In the genomic region with DNA sequence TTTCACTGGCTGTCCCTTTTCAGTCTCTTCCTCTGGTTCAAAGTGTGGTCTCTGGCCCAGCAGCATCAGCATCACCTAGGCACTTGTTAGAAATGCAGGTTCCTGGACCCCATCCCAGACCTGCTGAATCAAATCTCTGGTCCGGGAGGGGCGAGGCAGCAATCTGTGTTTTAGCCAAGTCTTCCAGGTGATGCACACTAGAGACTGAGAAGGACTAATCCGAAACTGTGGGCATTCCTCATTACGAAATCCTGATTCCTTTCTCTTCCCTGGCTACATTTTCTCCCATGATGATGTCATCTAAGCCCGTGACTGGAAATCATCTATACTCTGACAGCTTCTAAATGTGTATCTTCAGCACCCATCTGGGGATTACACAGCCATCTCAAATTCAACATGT, we compare ENCODE assay signal across 16 cellular contexts. TPM values are rescaled to one million over a fixed set of nuclear protein-coding genes. Genes with fewer than 3 reads are reported as not detected.
DNase-seq lines count a peak whose midpoint lies in the region; ATAC-seq and TF ChIP-seq lines count a peak whose summit lies in the region.
"Had no signal": no experiment of that assay in that cellular context is flagged by ENCODE, and none has a peak within 500 bp of the region (broad histone marks: within the 10 kb centered on the region; RNA-seq: fewer than 3 reads in every experiment).

No MANE protein-coding gene starts in this region.

- WGBS in right cardiac atrium, result 47% methylated on average over 5 of the region's 5 CpGs
- 23 to 28% methylated on average over 5 of the region's 5 CpGs for WGBS in lower leg skin, 2 donors

- H3K27me3 ChIP-seq in cardiac muscle cell, result no peaks in the 10 kb centered on the region
- H3K27me3 ChIP-seq in right cardiac atrium (ENCODE audit: control insufficient read depth, insufficient read depth), result no peaks in the 10 kb centered on the region
- no peaks in the 10 kb centered on the region for H3K27me3 ChIP-seq in uterus
- H3K27me3 ChIP-seq: adrenal gland had no signal

- DNase-seq in cardiac muscle cell (ENCODE audit: low read depth in 1 of 2, low spot score in 1 of 2) (peak in 1 of 2 donors; percentile 71), right cardiac atrium (no peak), fibroblast of villous mesenchyme (ENCODE audit: low read depth) (peak; percentile 95), uterus (peak; percentile 33 to 38), lower leg skin (ENCODE audit: low spot score in 2 of 2) (no peak)
- DNase-seq: adrenal gland, immature natural killer cell, NCI-H1694 treated with DMSO at 0.1 percent for 48 hours, NCI-H774, SHP77 treated with DMSO at 0.1 percent for 48 hours had no signal

- no peak for TF ChIP-seq POLR2A in uterus (IDR thresholded peaks at IDR 0.05)
- TF ChIP-seq POLR2A in lower leg skin (IDR thresholded peaks at IDR 0.05), result no peak

- TF ChIP-seq CTCF in cardiac muscle cell (IDR thresholded peaks at IDR 0.05; ENCODE audit: low read depth, low read length) (no peak), fibroblast of villous mesenchyme (IDR thresholded peaks at IDR 0.05; ENCODE audit: insufficient read depth, low read depth, low read length) (no peak), uterus (IDR thresholded peaks at IDR 0.05) (no peak), lower leg skin (IDR thresholded peaks at IDR 0.05) (no peak)

- no peaks in the 10 kb centered on the region for H3K36me3 ChIP-seq in cardiac muscle cell
- no peaks in the 10 kb centered on the region for H3K36me3 ChIP-seq in uterus
- H3K36me3 ChIP-seq: adrenal gland had no signal

- H3K9me3 ChIP-seq in cardiac muscle cell (ENCODE audit: low read depth) (no peaks in the 10 kb centered on the region), right cardiac atrium (ENCODE audit: control insufficient read depth, low read length) (no peaks in the 10 kb centered on the region), uterus (no peaks in the 10 kb centered on the region)
- H3K9me3 ChIP-seq: adrenal gland had no signal

- peaks cover 21% of the 10 kb centered on the region for H3K4me1 ChIP-seq in cardiac muscle cell (ENCODE audit: low read depth)
- H3K4me1 ChIP-seq in right cardiac atrium (ENCODE audit: control insufficient read depth, insufficient read depth, low read length), result no peaks in the 10 kb centered on the region
- H3K4me1 ChIP-seq in uterus, result peaks cover 6 to 9% of the 10 kb centered on the region in 2 donors

- no peak overlapping the region for H3K4me3 ChIP-seq in cardiac muscle cell
- no peak overlapping the region for H3K4me3 ChIP-seq in right cardiac atrium (ENCODE audit: low read length)
- no peak overlapping the region for H3K4me3 ChIP-seq in fibroblast of villous mesenchyme (ENCODE audit: low read depth, low read length)
- H3K4me3 ChIP-seq in uterus, result no peak overlapping the region
- no peak overlapping the region for H3K4me3 ChIP-seq in lower leg skin (ENCODE audit: low read depth, poor library complexity, severe bottlenecking)
- H3K4me3 ChIP-seq: adrenal gland, smooth muscle cell had no signal

- peak overlapping the region; percentile 77 for H3K27ac ChIP-seq in cardiac muscle cell
- no peak overlapping the region for H3K27ac ChIP-seq in right cardiac atrium (ENCODE audit: low read length)
- peak overlapping the region; percentile 82 for H3K27ac ChIP-seq in angular gyrus (ENCODE audit: low read depth, low read length)
- peak overlapping the region; percentile 38 to 47 for H3K27ac ChIP-seq in uterus
- H3K27ac ChIP-seq: adrenal gland had no signal

- ATAC-seq in right cardiac atrium (no peak), HG02610 (IDR thresholded peaks at IDR 0.05; ENCODE audit: unreplicated experiment) (no peak), HG03159 (IDR thresholded peaks at IDR 0.05; ENCODE audit: unreplicated experiment) (no peak)

- intact Hi-C loops in right cardiac atrium (cut with DNase I) (no loop called here), uterus (cut with DNase I; ENCODE audit: low total_unique reads) (no loop called here), lower leg skin (cut with DNase I; ENCODE audit: low total_unique reads) (no loop called here)

RNA-seq across cellular contexts. Expression of gene PRNP, which starts 4.3 kb away (rescaled TPM):
- 165 and 179 TPM in 2 replicates for total RNA-seq in cardiac muscle cell
- 144 and 169 TPM in 2 replicates for polyA plus RNA-seq in cardiac muscle cell
- 100 to 1,000 TPM; 134 to 195 (median 178) TPM for total RNA-seq in right cardiac atrium
- polyA plus RNA-seq in right cardiac atrium, result 146 TPM
- total RNA-seq in fibroblast of villous mesenchyme, result 140 and 235 TPM in 2 replicates
- 100 to 1,000 TPM; 115 to 192 (median 150) TPM for total RNA-seq in uterus
- 100 to 1,000 TPM; 125 to 164 (median 136) TPM for total RNA-seq in lower leg skin

RNA-seq across cellular contexts. Expression of gene PRND, which starts 39.7 kb away (rescaled TPM):
- total RNA-seq in cardiac muscle cell, result 0.07 and 0.39 TPM in 2 replicates
- 1.3 TPM in 1 of 2 replicates, not detected in the other for polyA plus RNA-seq in cardiac muscle cell
- total RNA-seq in right cardiac atrium, result not detected
- polyA plus RNA-seq in right cardiac atrium, result not detected
- total RNA-seq in fibroblast of villous mesenchyme, result not detected in 2 replicates
- 10 to 100 TPM in 1 of 4 donors, 1 to 10 TPM in 2, not detected in 1; 1.0 to 14.9 (median 1.8) TPM for total RNA-seq in uterus
- under 1 TPM in 2 of 4 donors, not detected in 2; 0.06 to 0.46 TPM for total RNA-seq in lower leg skin
- total RNA-seq: adrenal gland, smooth muscle cell, ureter had no signal
- polyA plus RNA-seq: adrenal gland, esophagus, immature natural killer cell, smooth muscle cell had no signal

Comparison
In these comparisons a context has a peak if more than half of its experiments do, and no peak if none do; other contexts are left out.
1. DNase-seq: peak in fibroblast of villous mesenchyme (single experiment) and uterus (2 of 2); none in right cardiac atrium (0 of 3) and lower leg skin (0 of 2).